2 cellular contexts compared by ENCODE assay signal in the genomic region with DNA sequence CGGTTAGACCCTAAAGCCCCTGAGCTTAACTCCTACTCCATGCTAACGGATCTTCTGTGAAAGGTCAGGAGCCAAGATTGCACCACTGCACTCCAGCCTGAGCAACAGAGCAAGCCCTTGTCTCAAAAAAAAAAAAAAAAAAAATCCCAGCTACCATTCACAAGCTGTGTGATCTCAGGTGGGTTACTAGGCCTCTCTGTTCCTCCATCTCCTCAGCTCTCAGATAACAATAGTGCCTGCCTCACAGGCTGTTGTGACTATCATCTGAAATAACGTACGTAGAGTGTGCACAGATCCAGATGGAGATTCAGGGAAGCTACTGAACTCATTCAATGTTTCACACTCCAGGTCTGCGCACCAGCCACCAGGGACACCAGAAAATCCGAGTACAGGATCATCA.
A peak's percentile ranks its signal among the peaks of the same experiment; 100 is the strongest.
TF ChIP-seq lines count a peak whose summit lies in the region.

No MANE protein-coding gene starts in this region.

TF ChIP-seq in HEK293, 187 proteins besides CTCF, POLR2A, EP300 and RAD21 (continued from another document):
- no peak for TF ChIP-seq ZNF23 (tag by site-specific recombination; IDR thresholded peaks at IDR 0.05; ENCODE audit: borderline replicate concordance)
- no peak for TF ChIP-seq MEIS1 (CRISPR knock-in tag; IDR thresholded peaks at IDR 0.05; ENCODE audit: borderline replicate concordance)
- no peak for TF ChIP-seq BCL11A (tag by site-specific recombination; IDR thresholded peaks at IDR 0.05; ENCODE audit: low read depth)
- no peak for TF ChIP-seq ZNF37A (tag by site-specific recombination; IDR thresholded peaks at IDR 0.05)
- TF ChIP-seq ZNF473 (tag by site-specific recombination; IDR thresholded peaks at IDR 0.05): no peak
- no peak for TF ChIP-seq ZNF600 (tag by site-specific recombination; IDR thresholded peaks at IDR 0.05)
TF ChIP-seq in HEK293: peak in this region for 1.

TF ChIP-seq in K562, 482 proteins besides CTCF, POLR2A, EP300 and RAD21 (continued from another document):
- TF ChIP-seq MNT (conservative IDR thresholded peaks at IDR 0.05) (no peak), ZNF217 (CRISPR knock-in tag; IDR thresholded peaks at IDR 0.05) (no peak), PTTG1 (tag; IDR thresholded peaks at IDR 0.05; ENCODE audit: low read depth) (no peak), MECOM (CRISPR knock-in tag; IDR thresholded peaks at IDR 0.05) (no peak), ERF (CRISPR knock-in tag; IDR thresholded peaks at IDR 0.05) (no peak), ETV5 (CRISPR knock-in tag; IDR thresholded peaks at IDR 0.05; ENCODE audit: low read depth) (no peak), SMARCA5 (IDR thresholded peaks at IDR 0.05) (peak; percentile 85; the same call in 1 of the 2 replicates), ELF4 (CRISPR knock-in tag; IDR thresholded peaks at IDR 0.05) (no peak), HDAC2 (IDR thresholded peaks at IDR 0.05) (peak; percentile 78), ADNP (tag; IDR thresholded peaks at IDR 0.05) (peak; percentile 62), TOE1 (IDR thresholded peaks at IDR 0.05; ENCODE audit: borderline replicate concordance) (no peak), TOE1 (CRISPR knock-in tag; IDR thresholded peaks at IDR 0.05; ENCODE audit: borderline replicate concordance, low read depth) (no peak), CEBPG (CRISPR knock-in tag; IDR thresholded peaks at IDR 0.05) (no peak), CEBPG (tag; conservative IDR thresholded peaks at IDR 0.05 in 1 of 2, IDR thresholded peaks at IDR 0.05 in 1 of 2) (no peak), BCOR (IDR thresholded peaks at IDR 0.05) (peak; percentile 98), SIX5 (IDR thresholded peaks at IDR 0.05; ENCODE audit: borderline replicate concordance in 1 of 2, insufficient read depth in 1 of 2, low read depth in 1 of 2, low read length in 2 of 2) (no peak), MBD2 (IDR thresholded peaks at IDR 0.05; ENCODE audit: borderline replicate concordance, low read depth) (no peak), TCF7 (IDR thresholded peaks at IDR 0.05; ENCODE audit: borderline replicate concordance) (no peak), ZFP36 (IDR thresholded peaks at IDR 0.05; ENCODE audit: low read depth, low read length, partially characterized antibody) (peak; percentile 85), MCM5 (IDR thresholded peaks at IDR 0.05; ENCODE audit: low read depth) (no peak), CHD2 (IDR thresholded peaks at IDR 0.05; ENCODE audit: low read depth, low read length) (no peak), KDM1A (IDR thresholded peaks at IDR 0.05) (peak; percentile 41 to 72; a peak in 3 of 4 replicates), CHD4 (IDR thresholded peaks at IDR 0.05; ENCODE audit: insufficient read depth, insufficient replicate concordance, low read depth, low read length, poor library complexity, severe bottlenecking) (peak; percentile 89), KLF6 (CRISPR knock-in tag; IDR thresholded peaks at IDR 0.05; ENCODE audit: borderline replicate concordance) (no peak), ILF3 (IDR thresholded peaks at IDR 0.05; ENCODE audit: borderline replicate concordance) (no peak), SIRT6 (IDR thresholded peaks at IDR 0.05; ENCODE audit: low read depth, low read length) (no peak), SREBF2 (CRISPR knock-in tag; IDR thresholded peaks at IDR 0.05) (no peak), FUS (optimal IDR thresholded peaks at IDR 0.05; ENCODE audit: low read depth, low read length) (no peak), CBX1 (IDR thresholded peaks at IDR 0.05; ENCODE audit: low read depth) (peak; percentile 68; the same call in 1 of the 2 replicates), RCOR1 (IDR thresholded peaks at IDR 0.05; ENCODE audit: borderline replicate concordance in 1 of 2, low read depth in 2 of 2, low read length in 2 of 2) (peak in 1 of 2 experiments; percentile 21; a peak in 1 of 4 replicates), HDAC1 (IDR thresholded peaks at IDR 0.05) (no peak), KLF16 (IDR thresholded peaks at IDR 0.05) (no peak), RBM25 (IDR thresholded peaks at IDR 0.05; ENCODE audit: low read depth, low read length, severe bottlenecking) (peak; percentile 93), ZNF740 (CRISPR knock-in tag; IDR thresholded peaks at IDR 0.05) (no peak), ZNF740 (tag; IDR thresholded peaks at IDR 0.05) (no peak), BRD9 (IDR thresholded peaks at IDR 0.05; ENCODE audit: low read depth, partially characterized antibody) (peak; percentile 34), PRPF4 (IDR thresholded peaks at IDR 0.05; ENCODE audit: insufficient read depth, low read depth, low read length, poor library complexity, severe bottlenecking) (no peak)
- TF ChIP-seq, protein P1, sequence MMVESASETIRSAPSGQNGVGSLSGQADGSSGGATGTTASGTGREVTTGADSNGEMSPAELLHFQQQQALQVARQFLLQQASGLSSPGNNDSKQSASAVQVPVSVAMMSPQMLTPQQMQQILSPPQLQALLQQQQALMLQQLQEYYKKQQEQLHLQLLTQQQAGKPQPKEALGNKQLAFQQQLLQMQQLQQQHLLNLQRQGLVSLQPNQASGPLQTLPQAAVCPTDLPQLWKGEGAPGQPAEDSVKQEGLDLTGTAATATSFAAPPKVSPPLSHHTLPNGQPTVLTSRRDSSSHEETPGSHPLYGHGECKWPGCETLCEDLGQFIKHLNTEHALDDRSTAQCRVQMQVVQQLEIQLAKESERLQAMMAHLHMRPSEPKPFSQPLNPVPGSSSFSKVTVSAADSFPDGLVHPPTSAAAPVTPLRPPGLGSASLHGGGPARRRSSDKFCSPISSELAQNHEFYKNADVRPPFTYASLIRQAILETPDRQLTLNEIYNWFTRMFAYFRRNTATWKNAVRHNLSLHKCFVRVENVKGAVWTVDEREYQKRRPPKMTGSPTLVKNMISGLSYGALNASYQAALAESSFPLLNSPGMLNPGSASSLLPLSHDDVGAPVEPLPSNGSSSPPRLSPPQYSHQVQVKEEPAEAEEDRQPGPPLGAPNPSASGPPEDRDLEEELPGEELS (CRISPR knock-in tag; IDR thresholded peaks at IDR 0.05; ENCODE audit: borderline replicate concordance): no peak
- TF ChIP-seq, protein P2, sequence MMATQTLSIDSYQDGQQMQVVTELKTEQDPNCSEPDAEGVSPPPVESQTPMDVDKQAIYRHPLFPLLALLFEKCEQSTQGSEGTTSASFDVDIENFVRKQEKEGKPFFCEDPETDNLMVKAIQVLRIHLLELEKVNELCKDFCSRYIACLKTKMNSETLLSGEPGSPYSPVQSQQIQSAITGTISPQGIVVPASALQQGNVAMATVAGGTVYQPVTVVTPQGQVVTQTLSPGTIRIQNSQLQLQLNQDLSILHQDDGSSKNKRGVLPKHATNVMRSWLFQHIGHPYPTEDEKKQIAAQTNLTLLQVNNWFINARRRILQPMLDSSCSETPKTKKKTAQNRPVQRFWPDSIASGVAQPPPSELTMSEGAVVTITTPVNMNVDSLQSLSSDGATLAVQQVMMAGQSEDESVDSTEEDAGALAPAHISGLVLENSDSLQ (IDR thresholded peaks at IDR 0.05): no peak
- TF ChIP-seq, protein P3, sequence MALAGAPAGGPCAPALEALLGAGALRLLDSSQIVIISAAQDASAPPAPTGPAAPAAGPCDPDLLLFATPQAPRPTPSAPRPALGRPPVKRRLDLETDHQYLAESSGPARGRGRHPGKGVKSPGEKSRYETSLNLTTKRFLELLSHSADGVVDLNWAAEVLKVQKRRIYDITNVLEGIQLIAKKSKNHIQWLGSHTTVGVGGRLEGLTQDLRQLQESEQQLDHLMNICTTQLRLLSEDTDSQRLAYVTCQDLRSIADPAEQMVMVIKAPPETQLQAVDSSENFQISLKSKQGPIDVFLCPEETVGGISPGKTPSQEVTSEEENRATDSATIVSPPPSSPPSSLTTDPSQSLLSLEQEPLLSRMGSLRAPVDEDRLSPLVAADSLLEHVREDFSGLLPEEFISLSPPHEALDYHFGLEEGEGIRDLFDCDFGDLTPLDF (CRISPR knock-in tag; IDR thresholded peaks at IDR 0.05): no peak
